In genomic region chr14:67487937-67488893, GRCh38 we compare ENCODE assay signal across 1 cellular context.
A peak's percentile ranks its signal among the peaks of the same experiment; 100 is the strongest.
TF ChIP-seq lines count a peak whose summit lies in the region.

TMEM229B (minus strand) TSS chr14:67488721; CDS start chr14:67473923, 14,798 bp downstream.

TF ChIP-seq in GM12878, 131 proteins besides CTCF, POLR2A, EP300 and RAD21 (continued from another document and continues in another):
- TF ChIP-seq TCF12 (IDR thresholded peaks at IDR 0.05; ENCODE audit: low read depth, low read length) = peak; percentile 92
- TF ChIP-seq SIX5 (IDR thresholded peaks at IDR 0.05; ENCODE audit: low read depth, low read length, severe bottlenecking) = no peak
- TF ChIP-seq ATF3 (IDR thresholded peaks at IDR 0.05; ENCODE audit: borderline replicate concordance, extremely low read depth, low read depth, low read length) = no peak
- peak; percentile 89 for TF ChIP-seq FOXM1 (IDR thresholded peaks at IDR 0.05; ENCODE audit: low read depth, low read length)
- peak; percentile 92 for TF ChIP-seq BCL3 (IDR thresholded peaks at IDR 0.05; ENCODE audit: borderline replicate concordance, insufficient read depth, low read depth, low read length, poor library complexity, severe bottlenecking)
- peak; percentile 94 for TF ChIP-seq TCF3 (IDR thresholded peaks at IDR 0.05; ENCODE audit: borderline replicate concordance, insufficient read depth, low read depth, low read length)
- peak; percentile 60; the same call in 1 of the 2 replicates for TF ChIP-seq RAD51 (IDR thresholded peaks at IDR 0.05)
- TF ChIP-seq BRCA1 (IDR thresholded peaks at IDR 0.05; ENCODE audit: low read depth, low read length) = no peak
- peak; percentile 62 for TF ChIP-seq TARDBP (IDR thresholded peaks at IDR 0.05; ENCODE audit: borderline replicate concordance)
- peak; percentile 100 for TF ChIP-seq DPF2 (IDR thresholded peaks at IDR 0.05)
- TF ChIP-seq RCOR1 (conservative IDR thresholded peaks at IDR 0.05; ENCODE audit: low read depth, low read length) = peak; percentile 78; the same call in 1 of the 2 replicates
- peak; percentile 72 for TF ChIP-seq ATF7 (IDR thresholded peaks at IDR 0.05; ENCODE audit: low read depth)
- TF ChIP-seq GATAD2B (conservative IDR thresholded peaks at IDR 0.05; ENCODE audit: low read depth) = peak; percentile 100
- TF ChIP-seq TCF7 (IDR thresholded peaks at IDR 0.05; ENCODE audit: borderline replicate concordance) = 0 out of 2 replicates have a peak, but pooled peaks have one; percentile 24
- peak; percentile 100 for TF ChIP-seq SMARCA5 (IDR thresholded peaks at IDR 0.05)
- peak; percentile 39; the same call in 1 of the 2 replicates for TF ChIP-seq MEF2A (IDR thresholded peaks at IDR 0.05; ENCODE audit: insufficient read depth, low read depth, low read length)
- TF ChIP-seq PML (IDR thresholded peaks at IDR 0.05; ENCODE audit: low read length) = peak; percentile 69; the same call in 1 of the 2 replicates
- no peak for TF ChIP-seq SUZ12 (IDR thresholded peaks at IDR 0.05; ENCODE audit: unreplicated experiment)
- TF ChIP-seq RELA (IDR thresholded peaks at IDR 0.05; ENCODE audit: borderline replicate concordance, partially characterized antibody) = peak; percentile 64
- TF ChIP-seq HCFC1 (IDR thresholded peaks at IDR 0.05; ENCODE audit: low read length) = no peak
- peak; percentile 41; the same call in 1 of the 2 replicates for TF ChIP-seq EZH2 (IDR thresholded peaks at IDR 0.05; ENCODE audit: borderline replicate concordance, control insufficient read depth, low read depth, low read length)
- no peak; the same call in 1 of the 2 replicates for TF ChIP-seq STAT3 (IDR thresholded peaks at IDR 0.05; ENCODE audit: low read depth, low read length)
- TF ChIP-seq TBL1XR1 (IDR thresholded peaks at IDR 0.05; ENCODE audit: low read depth, low read length) = peak; percentile 75
- no peak for TF ChIP-seq BCLAF1 (IDR thresholded peaks at IDR 0.05)
- peak; percentile 99 for TF ChIP-seq EED (IDR thresholded peaks at IDR 0.05; ENCODE audit: low read depth)
- no peak for TF ChIP-seq CEBPZ (IDR thresholded peaks at IDR 0.05; ENCODE audit: low read depth, low read length)
- peak; percentile 100 for TF ChIP-seq SPI1 (IDR thresholded peaks at IDR 0.05; ENCODE audit: borderline replicate concordance, insufficient read depth, low read depth, low read length)
- peak; percentile 94 for TF ChIP-seq BACH1 (IDR thresholded peaks at IDR 0.05; ENCODE audit: borderline replicate concordance)
- peak in 1 of 2 experiments; percentile 83; a peak in 2 of 4 replicates for TF ChIP-seq ETV6 (conservative IDR thresholded peaks at IDR 0.05 in 1 of 2, IDR thresholded peaks at IDR 0.05 in 1 of 2; ENCODE audit: borderline replicate concordance in 1 of 2, low read depth in 1 of 2)
- peak; percentile 94 for TF ChIP-seq NR2F1 (conservative IDR thresholded peaks at IDR 0.05)
- TF ChIP-seq RELB (IDR thresholded peaks at IDR 0.05; ENCODE audit: low read depth) = peak; percentile 96
- peak; percentile 96 for TF ChIP-seq MTA2 (IDR thresholded peaks at IDR 0.05; ENCODE audit: low read depth)
- TF ChIP-seq EGR1 (IDR thresholded peaks at IDR 0.05; ENCODE audit: borderline replicate concordance in 1 of 2, low read depth in 2 of 2, low read length in 2 of 2) = peak in 1 of 2 experiments; percentile 60; a peak in 1 of 3 replicates
- TF ChIP-seq CUX1 (IDR thresholded peaks at IDR 0.05; ENCODE audit: insufficient replicate concordance, low read depth, low read length) = peak; percentile 72
- peak; percentile 87 for TF ChIP-seq ZNF217 (IDR thresholded peaks at IDR 0.05)
- 0 out of 2 replicates have a peak, but pooled peaks have one; percentile 52 for TF ChIP-seq STAT1 (conservative IDR thresholded peaks at IDR 0.05)
- TF ChIP-seq ZNF207 (IDR thresholded peaks at IDR 0.05; ENCODE audit: borderline replicate concordance) = 0 out of 2 replicates have a peak, but pooled peaks have one; percentile 20
- peak; percentile 91 for TF ChIP-seq CBX5 (IDR thresholded peaks at IDR 0.05; ENCODE audit: low read depth)
- 0 out of 2 replicates have a peak, but pooled peaks have one; percentile 47 for TF ChIP-seq RFX5 (IDR thresholded peaks at IDR 0.05; ENCODE audit: low read depth, low read length)
- TF ChIP-seq, protein P1, sequence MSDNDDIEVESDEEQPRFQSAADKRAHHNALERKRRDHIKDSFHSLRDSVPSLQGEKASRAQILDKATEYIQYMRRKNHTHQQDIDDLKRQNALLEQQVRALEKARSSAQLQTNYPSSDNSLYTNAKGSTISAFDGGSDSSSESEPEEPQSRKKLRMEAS (IDR thresholded peaks at IDR 0.05; ENCODE audit: low read depth, low read length) = peak; percentile 79
- TF ChIP-seq MTA3 (IDR thresholded peaks at IDR 0.05; ENCODE audit: borderline replicate concordance, low read length) = peak; percentile 37; the same call in 1 of the 2 replicates
- TF ChIP-seq, protein P2, sequence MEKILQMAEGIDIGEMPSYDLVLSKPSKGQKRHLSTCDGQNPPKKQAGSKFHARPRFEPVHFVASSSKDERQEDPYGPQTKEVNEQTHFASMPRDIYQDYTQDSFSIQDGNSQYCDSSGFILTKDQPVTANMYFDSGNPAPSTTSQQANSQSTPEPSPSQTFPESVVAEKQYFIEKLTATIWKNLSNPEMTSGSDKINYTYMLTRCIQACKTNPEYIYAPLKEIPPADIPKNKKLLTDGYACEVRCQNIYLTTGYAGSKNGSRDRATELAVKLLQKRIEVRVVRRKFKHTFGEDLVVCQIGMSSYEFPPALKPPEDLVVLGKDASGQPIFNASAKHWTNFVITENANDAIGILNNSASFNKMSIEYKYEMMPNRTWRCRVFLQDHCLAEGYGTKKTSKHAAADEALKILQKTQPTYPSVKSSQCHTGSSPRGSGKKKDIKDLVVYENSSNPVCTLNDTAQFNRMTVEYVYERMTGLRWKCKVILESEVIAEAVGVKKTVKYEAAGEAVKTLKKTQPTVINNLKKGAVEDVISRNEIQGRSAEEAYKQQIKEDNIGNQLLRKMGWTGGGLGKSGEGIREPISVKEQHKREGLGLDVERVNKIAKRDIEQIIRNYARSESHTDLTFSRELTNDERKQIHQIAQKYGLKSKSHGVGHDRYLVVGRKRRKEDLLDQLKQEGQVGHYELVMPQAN (conservative IDR thresholded peaks at IDR 0.05) = peak; percentile 47; the same call in 1 of the 2 replicates
- no peak for TF ChIP-seq CBX3 (IDR thresholded peaks at IDR 0.05; ENCODE audit: borderline replicate concordance, low read depth)
- no peak for TF ChIP-seq HSF1 (IDR thresholded peaks at IDR 0.05; ENCODE audit: low read depth, low read length)
